31 cellular contexts compared by ENCODE assay signal in the genomic region with DNA sequence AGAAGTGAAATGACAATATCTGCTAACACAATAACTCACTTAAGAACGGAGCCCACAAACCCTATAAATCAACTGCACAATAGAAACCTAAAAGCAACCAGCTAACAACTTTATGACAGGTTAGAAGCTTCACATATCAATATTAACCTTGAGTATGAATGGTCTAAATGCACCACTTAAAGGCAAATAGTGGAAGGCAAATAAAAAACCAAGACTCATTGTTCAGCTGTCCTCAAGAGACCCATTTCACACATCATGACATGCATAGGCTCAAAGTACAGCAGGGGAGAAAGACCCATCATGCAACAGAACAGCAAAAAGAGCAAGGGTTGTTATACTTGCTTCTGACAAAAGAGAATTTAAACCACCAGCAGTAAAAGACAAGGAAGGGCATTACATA. TPM values are rescaled to one million over a fixed set of nuclear protein-coding genes. Genes with fewer than 3 reads are reported as not detected.
"Had no signal": no experiment of that assay in that cellular context is flagged by ENCODE, and none has a peak within 500 bp of the region (broad histone marks: within the 10 kb centered on the region; RNA-seq: fewer than 3 reads in every experiment).

No MANE protein-coding gene starts in this region.

- H3K4me3 Mint-ChIP-seq: activated B cell treated with CpG ODN at 0.5 μM for 24 hours; activated CD8-positive, alpha-beta memory T cell treated with anti-CD3 and anti-CD28 coated beads, Interleukin-2, amount 10 ng/mL, durations not matched to agents 7 days and 5 days; activated CD8-positive, alpha-beta T cell treated with anti-CD3 and anti-CD28 coated beads for 36 hours; central memory CD8-positive, alpha-beta T cell; dendritic cell treated with granulocyte-macrophage colony-stimulating factor and Interleukin-4, amounts not matched to agents 40 ng/mL and 50 ng/mL, for 4 days; endodermal cell; immature natural killer cell; nephron progenitor cell had no signal

- H3K27me3 ChIP-seq: ovary, right lobe of liver, testis, transverse colon had no signal

- H3K4me1 Mint-ChIP-seq: activated B cell treated with CpG ODN at 0.5 μM for 24 hours; activated CD8-positive, alpha-beta memory T cell treated with anti-CD3 and anti-CD28 coated beads, Interleukin-2, amount 10 ng/mL, durations not matched to agents 7 days and 5 days; central memory CD8-positive, alpha-beta T cell; endodermal cell; immature natural killer cell; nephron progenitor cell had no signal

- ATAC-seq: activated CD8-positive, alpha-beta memory T cell treated with anti-CD3 and anti-CD28 coated beads, Interleukin-2, amount 10 ng/mL, durations not matched to agents 7 days and 5 days; activated CD8-positive, alpha-beta T cell treated with anti-CD3 and anti-CD28 coated beads for 36 hours; activated naive CD4-positive, alpha-beta T cell treated with anti-CD3 and anti-CD28 coated beads, Interleukin-2, amount 50 U/mL, for 72 hours; esophagus mucosa; left colon; right lobe of liver; stimulated activated naive CD8-positive, alpha-beta T cell treated with anti-CD3 and anti-CD28 coated beads, Interleukin-15, Interleukin-2, amounts not matched to agents 100 U/mL and 50 U/mL, for 24 hours had no signal

- DNase-seq: activated B cell treated with CpG ODN at 0.5 μM for 24 hours; activated CD4-positive, alpha-beta T cell treated with anti-CD3 and anti-CD28 coated beads, Interleukin-2, amount 50 U/mL, for 1 hour; activated CD8-positive, alpha-beta memory T cell treated with anti-CD3 and anti-CD28 coated beads, Interleukin-2, amount 10 ng/mL, durations not matched to agents 7 days and 5 days; activated CD8-positive, alpha-beta T cell treated with anti-CD3 and anti-CD28 coated beads for 36 hours; activated naive CD4-positive, alpha-beta T cell; activated T-cell treated with anti-CD3 and anti-CD28 coated beads, Interleukin-2, amount 50 U/mL, for 48 hours; endodermal cell; foreskin fibroblast; head of caudate nucleus; hypothalamus; immature natural killer cell; kidney; left colon; mammary epithelial cell; nephron progenitor cell; ovary; right lobe of liver; stimulated activated CD4-positive, alpha-beta T cell treated with anti-CD3 and anti-CD28 coated beads, Interleukin-2, amount 100 ng/mL, for 48 hours; stimulated activated naive CD8-positive, alpha-beta T cell treated with anti-CD3 and anti-CD28 coated beads, Interleukin-15, Interleukin-2, amounts not matched to agents 100 U/mL and 50 U/mL, for 24 hours; testis; transverse colon had no signal

- H3K4me3 ChIP-seq: ovary, right lobe of liver, testis, transverse colon had no signal

- H3K36me3 Mint-ChIP-seq: activated CD8-positive, alpha-beta memory T cell treated with anti-CD3 and anti-CD28 coated beads, Interleukin-2, amount 10 ng/mL, durations not matched to agents 7 days and 5 days; immature natural killer cell had no signal

- H3K27ac Mint-ChIP-seq: activated B cell treated with CpG ODN at 0.5 μM for 24 hours; activated CD8-positive, alpha-beta memory T cell treated with anti-CD3 and anti-CD28 coated beads, Interleukin-2, amount 10 ng/mL, durations not matched to agents 7 days and 5 days; activated CD8-positive, alpha-beta T cell treated with anti-CD3 and anti-CD28 coated beads for 36 hours; activated naive CD4-positive, alpha-beta T cell treated with anti-CD3 and anti-CD28 coated beads, Interleukin-2, amount 50 U/mL, for 72 hours; dendritic cell treated with granulocyte-macrophage colony-stimulating factor and Interleukin-4, amounts not matched to agents 40 ng/mL and 50 ng/mL, for 4 days; endodermal cell; immature natural killer cell; nephron progenitor cell; progenitor cell of endocrine pancreas had no signal

- H3K9me3 ChIP-seq: ovary, right lobe of liver, testis had no signal

- H3K27ac ChIP-seq: ovary, right lobe of liver, testis, transverse colon had no signal

- H3K27me3 Mint-ChIP-seq: activated B cell treated with CpG ODN at 0.5 μM for 24 hours; activated CD8-positive, alpha-beta memory T cell treated with anti-CD3 and anti-CD28 coated beads, Interleukin-2, amount 10 ng/mL, durations not matched to agents 7 days and 5 days; activated CD8-positive, alpha-beta T cell treated with anti-CD3 and anti-CD28 coated beads for 36 hours; central memory CD8-positive, alpha-beta T cell had no signal

- H3K36me3 ChIP-seq: ovary, right lobe of liver, transverse colon had no signal

RNA-seq across cellular contexts. Expression of gene CDC14C, which starts 46.8 kb away (rescaled TPM):
- total RNA-seq: activated B cell treated with CpG ODN at 0.5 μM for 24 hours; activated CD8-positive, alpha-beta memory T cell treated with anti-CD3 and anti-CD28 coated beads, Interleukin-2, amount 10 ng/mL, durations not matched to agents 7 days and 5 days; activated CD8-positive, alpha-beta T cell treated with anti-CD3 and anti-CD28 coated beads for 36 hours; activated naive CD4-positive, alpha-beta T cell treated with anti-CD3 and anti-CD28 coated beads, Interleukin-2, amount 50 U/mL, for 72 hours; bronchial epithelial cell; endodermal cell; esophagus mucosa; kidney; left colon; liver; mucosa of gallbladder; ovary; right lobe of liver; skeletal muscle tissue; transverse colon; urinary bladder had no signal
- polyA plus RNA-seq: immature natural killer cell, mammary epithelial cell, ovary had no signal
